Comparison of ENCODE assay signal across 5 cellular contexts in genomic region chrX:52914704-52915103, GRCh38. TPM values are rescaled to one million over a fixed set of nuclear protein-coding genes. Genes with fewer than 3 reads are reported as not detected.
"Had no signal": no experiment of that assay in that cellular context is flagged by ENCODE, and none has a peak within 500 bp of the region (broad histone marks: within the 10 kb centered on the region; RNA-seq: fewer than 3 reads in every experiment).

No MANE protein-coding gene starts in this region.

RNA-seq across cellular contexts. Expression of gene XAGE3, which starts 46.8 kb away (rescaled TPM):
- total RNA-seq: GM23248, H7, HepG2, HFFc6, HT1080 had no signal
